In the genomic region with DNA sequence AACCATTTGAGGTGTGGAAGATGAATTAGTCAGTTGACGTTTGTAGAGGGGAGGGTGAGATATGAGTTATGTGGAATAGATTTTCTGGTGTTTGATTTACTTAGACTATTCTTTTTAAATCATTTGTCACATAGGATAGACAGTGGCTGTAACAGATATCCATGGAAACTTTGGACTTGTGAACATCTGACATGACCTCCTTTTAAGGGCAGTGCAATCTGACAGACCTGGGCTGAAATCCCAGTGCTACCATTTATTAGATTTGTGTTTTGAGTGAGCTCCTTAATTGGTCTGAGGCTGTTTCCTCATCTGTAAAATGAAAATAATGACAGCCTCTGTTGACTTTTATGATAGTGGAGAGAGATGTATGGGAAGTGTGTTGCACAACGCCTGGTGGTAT, we compare ENCODE assay signal across 22 cellular contexts.
"Had no signal": no experiment of that assay in that cellular context is flagged by ENCODE, and none has a peak within 500 bp of the region (broad histone marks: within the 10 kb centered on the region; RNA-seq: fewer than 3 reads in every experiment).

No MANE protein-coding gene starts in this region.

- H3K36me3 ChIP-seq: brain microvascular endothelial cell, transverse colon, uterus had no signal

- H3K27me3 ChIP-seq: brain microvascular endothelial cell, hepatocyte, transverse colon, uterus had no signal

- H2AFZ ChIP-seq: hepatocyte, parathyroid adenoma had no signal

- H3K4me1 ChIP-seq: parathyroid adenoma, uterus had no signal

- DNase-seq: activated gamma-delta T cell treated with Interleukin-2 at 50 U/mL for 16 hours; activated T-cell treated with anti-CD3 and anti-CD28 coated beads, Interleukin-2, amount 50 U/mL, for 1 hour; aorta; brain microvascular endothelial cell; central memory CD4-positive, alpha-beta T cell; effector memory CD8-positive, alpha-beta T cell; foreskin melanocyte; immature natural killer cell; kidney glomerular epithelial cell; left ventricle myocardium superior; nephron progenitor cell; small intestine; transverse colon; uterus had no signal

- H3K4me3 ChIP-seq: hepatocyte, transverse colon, uterus had no signal

- H3K9me3 ChIP-seq: transverse colon, uterus had no signal

- H3K27ac ChIP-seq: brain microvascular endothelial cell, hepatocyte, parathyroid adenoma, transverse colon, uterus had no signal

- FAIRE-seq: colon, endothelial cell of umbilical vein, small intestine, TTC549 had no signal

- H3K9ac ChIP-seq: parathyroid adenoma had no signal

- ATAC-seq: effector memory CD8-positive, alpha-beta T cell; esophagus mucosa; left ventricle myocardium superior; sciatic nerve; stimulated activated memory B cell treated with anti-CD40 and anti-IgM and Interleukin-4, amounts not matched to agents 10 μg/mL and 1 μg/mL and 100 μg/mL, for 72 hours had no signal

- H3K4me2 ChIP-seq: hepatocyte had no signal
